9 cellular contexts compared by ENCODE assay signal in genomic region chrX:48575642-48576041, GRCh38. TPM values are rescaled to one million over a fixed set of nuclear protein-coding genes. Genes with fewer than 3 reads are reported as not detected.
DNase-seq lines count a peak whose midpoint lies in the region; FAIRE-seq and TF ChIP-seq lines count a peak whose summit lies in the region.
"Had no signal": no experiment of that assay in that cellular context is flagged by ENCODE, and none has a peak within 500 bp of the region (broad histone marks: within the 10 kb centered on the region; RNA-seq: fewer than 3 reads in every experiment).

No MANE protein-coding gene starts in this region.

- H3K27ac Mint-ChIP-seq in CD14-positive monocyte: peak overlapping the region; percentile 70 to 100 (median 99)

- H3K27me3 Mint-ChIP-seq in CD14-positive monocyte (ENCODE audit: low read depth in 3 of 3): peaks cover 0 to 3% (median 0%) of the 10 kb centered on the region in 3 donors

- 0 out of 2 replicates have a peak, but pooled peaks cover 4% of the 10 kb centered on the region for H3K4me1 ChIP-seq in MM.1S (ENCODE audit: low read length)
- peaks cover 11 to 12% of the 10 kb centered on the region in 2 donors for H3K4me1 ChIP-seq in duodenal mucosa (ENCODE audit: control insufficient read depth in 1 of 2, insufficient read depth in 2 of 2, low read length in 2 of 2)

- no peaks in the 10 kb centered on the region for H3K9me3 ChIP-seq in MM.1S (replicated peaks; ENCODE audit: insufficient read depth, low read length)
- H3K9me3 ChIP-seq in duodenal mucosa (ENCODE audit: control insufficient read depth in 1 of 2, low read length in 2 of 2): no peaks in the 10 kb centered on the region
- no peaks in the 10 kb centered on the region for H3K9me3 ChIP-seq in neural cell (ENCODE audit: low read length)

- H3K4me3 ChIP-seq in MM.1S (ENCODE audit: low read length) (peak overlapping the region; percentile 99), duodenal mucosa (ENCODE audit: low read depth in 1 of 2, low read length in 2 of 2) (peak overlapping the region; percentile 84 to 88), neural cell (ENCODE audit: low read length) (peak overlapping the region; percentile 87)

- H3K79me2 ChIP-seq in MM.1S (ENCODE audit: low read length): peaks cover 20% of the 10 kb centered on the region
- peaks cover 9% of the 10 kb centered on the region for H3K79me2 ChIP-seq in neural cell (replicated peaks; ENCODE audit: insufficient read depth, low read length)

- no peak for FAIRE-seq in urothelium cell line (lab: Jason Lieb, UNC)

- H3F3A ChIP-seq in MM.1S (ENCODE audit: insufficient read depth, low read length) (peaks cover 23% of the 10 kb centered on the region), neural cell (ENCODE audit: insufficient read depth, low read length, poor library complexity, severe bottlenecking) (no peaks in the 10 kb centered on the region)

- peak overlapping the region; percentile 48 to 92 for H3K4me3 Mint-ChIP-seq in CD14-positive monocyte

- no peak for TF ChIP-seq CTCF in CD14-positive monocyte (IDR thresholded peaks at IDR 0.05)
- no peak for TF ChIP-seq CTCF in MM.1S (IDR thresholded peaks at IDR 0.05; ENCODE audit: low read length)
- TF ChIP-seq CTCF in neural cell (IDR thresholded peaks at IDR 0.05; ENCODE audit: poor library complexity, severe bottlenecking): no peak

- intact Hi-C loops in CD14-positive monocyte (cut with micrococcal nuclease): loop anchor here in 1 of 2 donors (10.0 kb wide), 2 partner anchors 101 to 229 kb away; partner anchors contain the start of genes FTSJ1, HDAC6 and SLC38A5

- H3K4me2 ChIP-seq in MM.1S (ENCODE audit: low read depth, low read length): peak overlapping the region; percentile 90
- peak overlapping the region; percentile 73 for H3K4me2 ChIP-seq in neural cell (ENCODE audit: low read length)

- peaks cover 38 to 40% of the 10 kb centered on the region in 2 donors for H3K36me3 Mint-ChIP-seq in CD14-positive monocyte

- H3K9me3 Mint-ChIP-seq in CD14-positive monocyte: peaks cover 0 to 15% (median 4%) of the 10 kb centered on the region in 7 donors

- H4K20me1 ChIP-seq in MM.1S (ENCODE audit: insufficient read depth, low read length): no peaks in the 10 kb centered on the region
- H4K20me1 ChIP-seq in neural cell (ENCODE audit: insufficient read depth): no peaks in the 10 kb centered on the region

- H2AFZ ChIP-seq in MM.1S (ENCODE audit: low read length) (no peak overlapping the region), neural cell (ENCODE audit: low read depth, low read length) (no peak overlapping the region)

- H3K27me3 ChIP-seq in MM.1S (replicated peaks; ENCODE audit: insufficient read depth, low read length): no peaks in the 10 kb centered on the region
- no peaks in the 10 kb centered on the region for H3K27me3 ChIP-seq in duodenal mucosa (ENCODE audit: control insufficient read depth in 1 of 2, insufficient read depth in 2 of 2, low read length in 2 of 2)
- no peaks in the 10 kb centered on the region for H3K27me3 ChIP-seq in neural cell (ENCODE audit: insufficient read depth, low read depth, low read length)

- peak overlapping the region; percentile 100; the same call in 1 of the 2 replicates for H3K9ac ChIP-seq in MM.1S (ENCODE audit: low read length)
- H3K9ac ChIP-seq in duodenal mucosa (ENCODE audit: low read depth in 1 of 2, low read length in 2 of 2): peak overlapping the region; percentile 86 to 94
- H3K9ac ChIP-seq in neural cell (ENCODE audit: low read length): peak overlapping the region; percentile 96

- H3K36me3 ChIP-seq in MM.1S (replicated peaks; ENCODE audit: insufficient read depth, low read length) (no peaks in the 10 kb centered on the region; the same call in 1 of the 2 replicates), duodenal mucosa (ENCODE audit: control insufficient read depth in 1 of 2, insufficient read depth in 2 of 2, low read length in 2 of 2) (peaks cover 28 to 49% of the 10 kb centered on the region in 2 donors), neural cell (ENCODE audit: insufficient read depth, low read length) (no peaks in the 10 kb centered on the region)

- H3K27ac ChIP-seq in MM.1S (ENCODE audit: low read length): no peak overlapping the region
- no peak overlapping the region for H3K27ac ChIP-seq in duodenal mucosa (ENCODE audit: low read depth, low read length)
- no peak overlapping the region for H3K27ac ChIP-seq in neural cell (ENCODE audit: low read length)

- no peak for TF ChIP-seq RAD21 in neural cell (conservative IDR thresholded peaks at IDR 0.05)

- DNase-seq in CD14-positive monocyte (ENCODE audit: low spot score) (no peak), MM.1S (no peak), dedifferentiated amniotic fluid mesenchymal stem cell (ENCODE audit: extremely low spot score) (no peak), NCI-H2171 treated with DMSO at 0.1 percent for 48 hours (lab: John Stamatoyannopoulos, UW) (no peak), urothelium cell line (ENCODE audit: low spot score) (no peak), NCI-H2227 (lab: John Stamatoyannopoulos, UW; ENCODE audit: unreplicated experiment) (no peak)
- DNase-seq: NCI-H2081 had no signal

- H3K9me2 ChIP-seq in MM.1S (replicated peaks; ENCODE audit: insufficient read depth, low read length): no peaks in the 10 kb centered on the region
- H3K9me2 ChIP-seq in neural cell (ENCODE audit: insufficient read depth, low read length): no peaks in the 10 kb centered on the region

- H3K4me1 Mint-ChIP-seq in CD14-positive monocyte: peaks cover 16% of the 10 kb centered on the region

- TF ChIP-seq EP300 in neural cell (conservative IDR thresholded peaks at IDR 0.05; ENCODE audit: poor library complexity, severe bottlenecking): no peak

TF ChIP-seq in neural cell, 6 proteins besides CTCF, POLR2A, EP300 and RAD21:
- TF ChIP-seq TAF1 (IDR thresholded peaks at IDR 0.05; ENCODE audit: low read depth): no peak
- no peak for TF ChIP-seq SMC3 (conservative IDR thresholded peaks at IDR 0.05; ENCODE audit: poor library complexity)
TF ChIP-seq in neural cell: peak in this region for 0.

RNA-seq across cellular contexts. Expression of gene RBM3, which starts 1.4 kb away (rescaled TPM):
- polyA plus RNA-seq in CD14-positive monocyte (100 to 1,000 TPM; 187 to 203 TPM), neural cell (327 and 378 TPM in 2 replicates)
- polyA minus RNA-seq in neural cell: 144 and 147 TPM in 2 replicates

RNA-seq across cellular contexts. Expression of gene WDR13, which starts 21.6 kb away (rescaled TPM):
- polyA plus RNA-seq in CD14-positive monocyte: 10 to 100 TPM; 68.6 to 93.3 TPM
- polyA plus RNA-seq in neural cell: 210 and 217 TPM in 2 replicates
- 110 and 126 TPM in 2 replicates for polyA minus RNA-seq in neural cell

RNA-seq across cellular contexts. Expression of gene TBC1D25, which starts 36.1 kb away (rescaled TPM):
- polyA plus RNA-seq in CD14-positive monocyte (1 to 10 TPM; 5.7 to 6.6 TPM), neural cell (4.5 and 7.3 TPM in 2 replicates)
- polyA minus RNA-seq in neural cell: 8.8 and 11.8 TPM in 2 replicates

RNA-seq across cellular contexts. Expression of gene EBP, which starts 54.0 kb away (rescaled TPM):
- polyA plus RNA-seq in CD14-positive monocyte: 10 to 100 TPM; 47.4 to 59.5 TPM
- polyA plus RNA-seq in neural cell: 134 and 143 TPM in 2 replicates
- polyA minus RNA-seq in neural cell: 42.9 and 44.1 TPM in 2 replicates
